Comparison of ENCODE assay signal across 22 cellular contexts in the genomic region with DNA sequence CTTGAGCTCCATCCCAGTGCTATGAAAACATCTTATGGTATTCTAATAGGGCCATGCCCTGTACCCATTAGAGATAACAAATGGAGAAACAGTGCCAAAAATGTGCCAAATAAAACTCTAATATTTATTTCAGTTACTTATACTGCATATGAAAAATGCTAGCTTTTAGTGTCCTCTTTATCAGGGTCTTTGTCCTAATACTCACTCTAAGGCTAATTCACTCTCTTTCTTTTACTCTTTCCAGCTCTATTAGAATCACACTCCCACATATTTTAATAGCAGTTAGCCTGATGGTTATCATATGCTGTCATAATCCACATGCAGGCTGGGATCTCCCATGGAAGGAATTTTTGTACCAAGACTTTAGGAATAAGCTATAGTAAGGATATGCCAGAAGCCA.
DNase-seq lines count a peak whose midpoint lies in the region; ATAC-seq and TF ChIP-seq lines count a peak whose summit lies in the region.
"Had no signal": no experiment of that assay in that cellular context is flagged by ENCODE, and none has a peak within 500 bp of the region (broad histone marks: within the 10 kb centered on the region; RNA-seq: fewer than 3 reads in every experiment).

No MANE protein-coding gene starts in this region.

- ATAC-seq in aorta (ENCODE audit: low FRiP score), result no peak
- no peak for ATAC-seq in GM21447 (IDR thresholded peaks at IDR 0.05; ENCODE audit: unreplicated experiment)

- no peaks in the 10 kb centered on the region for H3K9me2 ChIP-seq in OCI-LY1 (ENCODE audit: low read depth, low read length)

- TF ChIP-seq CTCF in OCI-LY1 (IDR thresholded peaks at IDR 0.05; ENCODE audit: low read length), result no peak

- H3K27ac ChIP-seq in OCI-LY1 (ENCODE audit: low read depth, low read length, poor library complexity, severe bottlenecking), result no peak overlapping the region
- no peak overlapping the region for H3K27ac ChIP-seq in aorta (ENCODE audit: low read depth in 1 of 2, low read length in 2 of 2)
- H3K27ac ChIP-seq: BLaER1 had no signal

- no peaks in the 10 kb centered on the region for H4K20me1 ChIP-seq in OCI-LY1 (ENCODE audit: insufficient read depth, low read length)
- H4K20me1 ChIP-seq: BLaER1 had no signal

- no peaks in the 10 kb centered on the region for H3K27me3 ChIP-seq in OCI-LY1 (ENCODE audit: insufficient read depth, low read length)
- no peaks in the 10 kb centered on the region for H3K27me3 ChIP-seq in aorta (ENCODE audit: control insufficient read depth in 1 of 2, insufficient read depth in 2 of 2, low read length in 1 of 2)
- H3K27me3 ChIP-seq: BE2C, BLaER1 had no signal

- H3K9me3 ChIP-seq in OCI-LY1 (ENCODE audit: low read length), result no peaks in the 10 kb centered on the region
- H3K9me3 ChIP-seq in aorta (ENCODE audit: control insufficient read depth, low read length), result no peaks in the 10 kb centered on the region
- H3K9me3 ChIP-seq: BE2C, BLaER1 had no signal

- H2AFZ ChIP-seq in OCI-LY1 (ENCODE audit: low read length), result peak overlapping the region; percentile 49; the same call in 1 of the 2 replicates

- intact Hi-C loops in aorta (cut with DNase I), result no loop called here

- H3K4me3 ChIP-seq in OCI-LY1 (ENCODE audit: low read depth, low read length, poor library complexity, severe bottlenecking), result no peak overlapping the region
- H3K4me3 ChIP-seq in aorta (ENCODE audit: low read length in 2 of 2), result no peak overlapping the region
- H3K4me3 ChIP-seq: BLaER1 had no signal

- DNase-seq in NCI-H226 (peak; percentile 16), left kidney (ENCODE audit: low read depth, low spot score) (peak; percentile 16), aorta (no peak)
- no peak for DNase-seq in activated T-cell treated with anti-CD3 and anti-CD28 coated beads, Interleukin-2, amount 50 U/mL, for 48 hours
- DNase-seq: 8988T; ACHN; BE2C; C1 segment of cervical spinal cord; CD4-positive, alpha-beta memory T cell; CD4-positive, CD25-positive, alpha-beta regulatory T cell; CD8-positive, alpha-beta memory T cell; COR-L47; DMS 273 treated with DMSO at 0.1 percent for 48 hours; DMS153; DMS53; DMS79; DND-41; EL; GDM1 had no signal

- H3K36me3 ChIP-seq in OCI-LY1 (ENCODE audit: insufficient read depth, low read length) (no peaks in the 10 kb centered on the region), aorta (ENCODE audit: control insufficient read depth in 1 of 2, insufficient read depth in 2 of 2, low read length in 1 of 2) (no peaks in the 10 kb centered on the region)
- H3K36me3 ChIP-seq: BE2C, BLaER1 had no signal

- no peaks in the 10 kb centered on the region for H3F3A ChIP-seq in OCI-LY1 (ENCODE audit: insufficient read depth, low read length)

- no peaks in the 10 kb centered on the region for H3K79me2 ChIP-seq in OCI-LY1 (ENCODE audit: insufficient read depth, low read length)

- H3K4me2 ChIP-seq in OCI-LY1 (ENCODE audit: low read length), result no peak overlapping the region
- H3K4me2 ChIP-seq: BLaER1 had no signal

- H3K9ac ChIP-seq in OCI-LY1 (ENCODE audit: low read length), result no peak overlapping the region
- H3K9ac ChIP-seq: BLaER1 had no signal

- H3K4me1 ChIP-seq in OCI-LY1 (ENCODE audit: insufficient read depth, low read length, severe bottlenecking) (peaks cover 27% of the 10 kb centered on the region), aorta (ENCODE audit: control insufficient read depth in 1 of 2, insufficient read depth in 2 of 2, low read length in 2 of 2) (no peaks in the 10 kb centered on the region)
- H3K4me1 ChIP-seq: BLaER1 had no signal

Comparison
In these comparisons a context has a peak if more than half of its experiments do, and no peak if none do; other contexts are left out.
1. DNase-seq: peak in NCI-H226 (single experiment) and left kidney (single experiment); none in aorta (0 of 2) and activated T-cell treated with anti-CD3 and anti-CD28 coated beads, Interleukin-2, amount 50 U/mL, for 48 hours (0 of 2).